ENCODE assay signal across 8 cellular contexts in genomic region chr2:186589733-186590537, GRCh38. TPM values are rescaled to one million over a fixed set of nuclear protein-coding genes. Genes with fewer than 3 reads are reported as not detected.
DNase-seq lines count a peak whose midpoint lies in the region; TF ChIP-seq lines count a peak whose summit lies in the region.

TSS of gene ITGAV (plus strand) at chr2:186590056. CDS start at chr2:186590339, 283 bp downstream.

- CTCF ChIA-PET in activated naive CD4-positive, alpha-beta T cell treated with anti-CD3 and anti-CD28 coated beads, Interleukin-2, amount 10 ng/mL, durations not matched to agents 7 days and 5 days (lab: Charles Lee) = interaction anchor here (0.6 to 2.7 kb wide), 4 partner anchors 52 to 102 kb away, joined by 3 to 17 read pairs (median 5); no protein-coding TSS in a partner anchor

- H3K9me3 ChIP-seq in SJSA1 (replicated peaks) = no peaks in the 10 kb centered on the region

- peak within 1 kb of the TSS; percentile 79 for H3K27ac Mint-ChIP-seq in activated naive CD4-positive, alpha-beta T cell treated with anti-CD3 and anti-CD28 coated beads, Interleukin-2, amount 10 ng/mL, durations not matched to agents 7 days and 5 days

- peaks cover 22% of the 10 kb centered on the region for H3K4me1 ChIP-seq in SJSA1 (replicated peaks)

- peaks cover 25% of the 10 kb centered on the region for H3K4me1 Mint-ChIP-seq in activated naive CD4-positive, alpha-beta T cell treated with anti-CD3 and anti-CD28 coated beads, Interleukin-2, amount 10 ng/mL, durations not matched to agents 7 days and 5 days

- no peaks in the 10 kb centered on the region for H3K9me3 Mint-ChIP-seq in activated naive CD4-positive, alpha-beta T cell treated with anti-CD3 and anti-CD28 coated beads, Interleukin-2, amount 10 ng/mL, durations not matched to agents 7 days and 5 days

- DNase-seq in G401 (ENCODE audit: low spot score) (peak; percentile 87), GOT3 (lab: John Stamatoyannopoulos, UW) (peak; percentile 71), LNCaP clone FGC (ENCODE audit: low read depth) (peak; percentile 71), SJSA1 (ENCODE audit: low read depth in 1 of 2, low spot score in 2 of 2) (peak; percentile 95), germinal center (ENCODE audit: low spot score) (peak; percentile 83), non-pigmented ciliary epithelial cell (ENCODE audit: low read depth) (peak; percentile 55), substantia nigra (lab: John Stamatoyannopoulos, UW) (peak; percentile 31 to 86 (median 74))
- peak; percentile 92 for DNase-seq in activated naive CD4-positive, alpha-beta T cell treated with anti-CD3 and anti-CD28 coated beads, Interleukin-2, amount 10 ng/mL, durations not matched to agents 7 days and 5 days

- H3K27me3 ChIP-seq in SJSA1 (replicated peaks) = no peaks in the 10 kb centered on the region

- in situ Hi-C loops in G401 (cut with HindIII; ENCODE audit: low sequenced_read_pairs) = no loop called here

- H3K27me3 Mint-ChIP-seq in activated naive CD4-positive, alpha-beta T cell treated with anti-CD3 and anti-CD28 coated beads, Interleukin-2, amount 10 ng/mL, durations not matched to agents 7 days and 5 days = peaks cover 5% of the 10 kb centered on the region

- peak within 1 kb of the TSS; percentile 84 for H3K4me3 Mint-ChIP-seq in activated naive CD4-positive, alpha-beta T cell treated with anti-CD3 and anti-CD28 coated beads, Interleukin-2, amount 10 ng/mL, durations not matched to agents 7 days and 5 days

- no peak for TF ChIP-seq CTCF in LNCaP clone FGC (IDR thresholded peaks at IDR 0.05; ENCODE audit: control insufficient read depth, extremely low read depth, insufficient read depth)

- peak within 1 kb of the TSS; percentile 77 for H3K27ac ChIP-seq in SJSA1
- H3K27ac ChIP-seq in substantia nigra (ENCODE audit: low read depth, low read length, poor library complexity, severe bottlenecking) = peak within 1 kb of the TSS; percentile 81

- H3K36me3 Mint-ChIP-seq in activated naive CD4-positive, alpha-beta T cell treated with anti-CD3 and anti-CD28 coated beads, Interleukin-2, amount 10 ng/mL, durations not matched to agents 7 days and 5 days = no peaks in the 10 kb centered on the region

- H3K36me3 ChIP-seq in SJSA1 = peaks cover 9% of the 10 kb centered on the region

- H3K4me3 ChIP-seq in LNCaP clone FGC (ENCODE audit: low read depth, low read length) (peak within 1 kb of the TSS; percentile 72), SJSA1 (peak within 1 kb of the TSS; percentile 86)

RNA-seq across cellular contexts. Expression of gene ITGAV, which starts in this region (rescaled TPM):
- total RNA-seq in G401 (2014; rRNA removed; shearing (Covaris generic)) = 125 and 172 TPM in 2 replicates
- 234 and 288 TPM in 2 replicates for total RNA-seq in SJSA1 (2014; rRNA removed; shearing (Covaris generic))

Comparison
In these comparisons a context has a peak if more than half of its experiments do, and no peak if none do; other contexts are left out.
1. Peak in every context shown above with its lines: DNase-seq, H3K4me3 ChIP-seq and H3K27ac ChIP-seq.